Comparison of ENCODE assay signal across 1 cellular context in the genomic region with DNA sequence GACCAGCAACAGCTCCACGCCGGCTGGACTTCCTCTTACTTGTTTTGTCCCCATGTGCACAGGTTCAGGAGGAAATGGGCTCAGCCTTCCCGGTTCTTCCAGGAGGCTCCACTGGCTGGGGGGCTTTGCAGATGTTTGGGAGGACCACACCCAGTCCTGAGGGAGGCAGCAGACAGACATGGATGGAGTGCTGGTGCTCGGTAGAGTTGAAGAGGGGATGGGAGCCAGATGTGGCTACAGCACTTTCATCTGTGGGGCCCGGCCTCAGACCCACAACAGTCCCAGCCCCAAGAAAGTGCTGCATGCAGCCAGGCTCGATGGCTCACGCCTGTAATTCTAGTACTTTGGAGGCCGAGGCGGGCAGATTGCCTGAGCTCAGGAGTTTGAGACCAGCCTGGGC.
TF ChIP-seq lines count a peak whose summit lies in the region.

No MANE protein-coding gene starts in this region.

TF ChIP-seq in K562, 482 proteins besides CTCF, POLR2A, EP300 and RAD21:
- TF ChIP-seq HNRNPH1 (optimal IDR thresholded peaks at IDR 0.05; ENCODE audit: low read depth, low read length) = no peak
- TF ChIP-seq, protein P1, sequence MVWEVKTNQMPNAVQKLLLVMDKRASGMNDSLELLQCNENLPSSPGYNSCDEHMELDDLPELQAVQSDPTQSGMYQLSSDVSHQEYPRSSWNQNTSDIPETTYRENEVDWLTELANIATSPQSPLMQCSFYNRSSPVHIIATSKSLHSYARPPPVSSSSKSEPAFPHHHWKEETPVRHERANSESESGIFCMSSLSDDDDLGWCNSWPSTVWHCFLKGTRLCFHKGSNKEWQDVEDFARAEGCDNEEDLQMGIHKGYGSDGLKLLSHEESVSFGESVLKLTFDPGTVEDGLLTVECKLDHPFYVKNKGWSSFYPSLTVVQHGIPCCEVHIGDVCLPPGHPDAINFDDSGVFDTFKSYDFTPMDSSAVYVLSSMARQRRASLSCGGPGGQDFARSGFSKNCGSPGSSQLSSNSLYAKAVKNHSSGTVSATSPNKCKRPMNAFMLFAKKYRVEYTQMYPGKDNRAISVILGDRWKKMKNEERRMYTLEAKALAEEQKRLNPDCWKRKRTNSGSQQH (CRISPR knock-in tag; IDR thresholded peaks at IDR 0.05) = no peak
- 0 out of 2 replicates have a peak, but pooled peaks have one; percentile 19 for TF ChIP-seq RBFOX2 (IDR thresholded peaks at IDR 0.05; ENCODE audit: low read depth, low read length)
- TF ChIP-seq, protein P2, sequence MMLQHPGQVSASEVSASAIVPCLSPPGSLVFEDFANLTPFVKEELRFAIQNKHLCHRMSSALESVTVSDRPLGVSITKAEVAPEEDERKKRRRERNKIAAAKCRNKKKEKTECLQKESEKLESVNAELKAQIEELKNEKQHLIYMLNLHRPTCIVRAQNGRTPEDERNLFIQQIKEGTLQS (IDR thresholded peaks at IDR 0.05) = no peak
- TF ChIP-seq, protein P2 (CRISPR knock-in tag; conservative IDR thresholded peaks at IDR 0.05) = no peak
- TF ChIP-seq DDX20 (tag; IDR thresholded peaks at IDR 0.05; ENCODE audit: low read depth) = no peak
- TF ChIP-seq ZSCAN29 (IDR thresholded peaks at IDR 0.05) = no peak
- TF ChIP-seq, protein P3, sequence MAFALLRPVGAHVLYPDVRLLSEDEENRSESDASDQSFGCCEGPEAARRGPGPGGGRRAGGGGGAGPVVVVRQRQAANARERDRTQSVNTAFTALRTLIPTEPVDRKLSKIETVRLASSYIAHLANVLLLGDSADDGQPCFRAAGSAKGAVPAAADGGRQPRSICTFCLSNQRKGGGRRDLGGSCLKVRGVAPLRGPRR (CRISPR knock-in tag; IDR thresholded peaks at IDR 0.05) = no peak
